Comparison of ENCODE assay signal across 11 cellular contexts in the genomic region with DNA sequence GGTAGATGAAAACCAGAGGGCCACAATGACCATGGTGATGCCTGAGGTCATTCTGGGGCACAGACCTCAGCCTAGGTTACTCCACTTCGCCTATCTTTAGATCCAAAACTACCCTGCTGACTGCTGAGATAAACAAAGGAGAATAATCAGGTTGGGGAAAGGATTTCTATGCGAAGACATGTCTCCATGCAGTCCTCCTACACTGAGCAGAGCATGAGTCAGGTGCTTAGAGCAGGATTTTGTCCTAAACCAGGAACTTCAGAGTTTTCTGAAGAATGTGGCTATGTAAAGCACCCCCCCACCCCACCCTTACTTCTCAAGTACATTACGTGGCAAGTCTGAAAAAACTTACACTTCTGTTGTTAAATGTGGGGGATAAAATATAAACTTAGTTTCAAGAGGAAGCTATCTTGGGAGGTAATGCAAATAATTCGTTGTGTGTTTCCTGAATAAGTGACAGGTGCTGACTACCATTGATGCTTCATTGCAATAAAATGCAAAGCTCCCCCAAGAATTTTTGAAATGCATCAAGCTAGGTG. TPM values are rescaled to one million over a fixed set of nuclear protein-coding genes. Genes with fewer than 3 reads are reported as not detected.
DNase-seq lines count a peak whose midpoint lies in the region; ATAC-seq, FAIRE-seq and TF ChIP-seq lines count a peak whose summit lies in the region.
"Had no signal": no experiment of that assay in that cellular context is flagged by ENCODE, and none has a peak within 500 bp of the region (broad histone marks: within the 10 kb centered on the region; RNA-seq: fewer than 3 reads in every experiment).

No MANE protein-coding gene starts in this region.

- peaks cover 43% of the 10 kb centered on the region for H3K4me1 Mint-ChIP-seq in activated CD4-positive, alpha-beta memory T cell treated with anti-CD3 and anti-CD28 coated beads for 36 hours (ENCODE audit: low read depth)
- peaks cover 21% of the 10 kb centered on the region for H3K4me1 Mint-ChIP-seq in activated CD4-positive, alpha-beta memory T cell treated with anti-CD3 and anti-CD28 coated beads, Interleukin-2, amount 10 ng/mL, durations not matched to agents 7 days and 5 days
- H3K4me1 Mint-ChIP-seq in neural progenitor cell: peaks cover 4% of the 10 kb centered on the region

- no peak for FAIRE-seq in HTR-8/SVneo (lab: Jason Lieb, UNC)
- FAIRE-seq: A204.1 had no signal

- H2AFZ ChIP-seq in neural progenitor cell (replicated peaks): no peak overlapping the region

- no peaks in the 10 kb centered on the region for H3F3A ChIP-seq in neural progenitor cell (ENCODE audit: low read depth)

- TF ChIP-seq CTCF in RWPE2 (IDR thresholded peaks at IDR 0.05; ENCODE audit: poor library complexity, severe bottlenecking) (no peak), neural progenitor cell (IDR thresholded peaks at IDR 0.05) (no peak)

- no peaks in the 10 kb centered on the region for H3K27me3 Mint-ChIP-seq in activated CD4-positive, alpha-beta memory T cell treated with anti-CD3 and anti-CD28 coated beads for 36 hours
- H3K27me3 Mint-ChIP-seq in activated CD4-positive, alpha-beta memory T cell treated with anti-CD3 and anti-CD28 coated beads, Interleukin-2, amount 10 ng/mL, durations not matched to agents 7 days and 5 days: no peaks in the 10 kb centered on the region
- H3K27me3 Mint-ChIP-seq in neural progenitor cell (ENCODE audit: insufficient read depth, low read depth): no peaks in the 10 kb centered on the region
- H3K27me3 Mint-ChIP-seq: activated CD8-positive, alpha-beta memory T cell treated with anti-CD3 and anti-CD28 coated beads, Interleukin-2, amount 10 ng/mL, durations not matched to agents 7 days and 5 days had no signal

- no peak for DNase-seq in activated CD4-positive, alpha-beta memory T cell treated with anti-CD3 and anti-CD28 coated beads for 36 hours
- DNase-seq in activated CD4-positive, alpha-beta memory T cell treated with anti-CD3 and anti-CD28 coated beads, Interleukin-2, amount 10 ng/mL, durations not matched to agents 7 days and 5 days: no peak
- DNase-seq in RWPE2 (ENCODE audit: low spot score) (no peak), GOT3 (lab: John Stamatoyannopoulos, UW) (no peak), HTR-8/SVneo (ENCODE audit: insufficient read length, low spot score) (no peak), mesenteric fat pad (ENCODE audit: low spot score) (no peak), neural progenitor cell (ENCODE audit: low spot score) (no peak)
- DNase-seq: activated CD8-positive, alpha-beta memory T cell treated with anti-CD3 and anti-CD28 coated beads, Interleukin-2, amount 10 ng/mL, durations not matched to agents 7 days and 5 days; pancreas had no signal

- no peak overlapping the region for H3K4me2 ChIP-seq in neural progenitor cell

- no peaks in the 10 kb centered on the region for H3K36me3 ChIP-seq in RWPE2 (ENCODE audit: low read depth)
- H3K36me3 ChIP-seq in neural progenitor cell: no peaks in the 10 kb centered on the region
- H3K36me3 ChIP-seq: pancreas had no signal

- H3K27ac Mint-ChIP-seq in activated CD4-positive, alpha-beta memory T cell treated with anti-CD3 and anti-CD28 coated beads for 36 hours: peak overlapping the region; percentile 34
- no peak overlapping the region for H3K27ac Mint-ChIP-seq in activated CD4-positive, alpha-beta memory T cell treated with anti-CD3 and anti-CD28 coated beads, Interleukin-2, amount 10 ng/mL, durations not matched to agents 7 days and 5 days
- no peak overlapping the region for H3K27ac Mint-ChIP-seq in neural progenitor cell
- H3K27ac Mint-ChIP-seq: activated CD8-positive, alpha-beta memory T cell treated with anti-CD3 and anti-CD28 coated beads, Interleukin-2, amount 10 ng/mL, durations not matched to agents 7 days and 5 days had no signal

- H3K4me3 ChIP-seq in RWPE2 (ENCODE audit: severe bottlenecking) (no peak overlapping the region), neural progenitor cell (no peak overlapping the region)
- H3K4me3 ChIP-seq: pancreas had no signal

- H3K9ac ChIP-seq in neural progenitor cell: no peak overlapping the region

- CTCF ChIA-PET in activated CD4-positive, alpha-beta memory T cell treated with anti-CD3 and anti-CD28 coated beads for 36 hours (lab: Charles Lee): interaction anchor here (0.6 kb wide), 1 partner anchor 82 kb away, joined by 3 read pairs; no protein-coding TSS in a partner anchor
- CTCF ChIA-PET in activated CD4-positive, alpha-beta memory T cell treated with anti-CD3 and anti-CD28 coated beads, Interleukin-2, amount 10 ng/mL, durations not matched to agents 7 days and 5 days (lab: Charles Lee): interaction anchor here (0.9 kb wide), 1 partner anchor 304 kb away, joined by 3 read pairs; the partner anchor contains the start of gene ERMP1

- no peak overlapping the region for H3K27ac ChIP-seq in RWPE2 (ENCODE audit: poor library complexity, severe bottlenecking)
- no peak overlapping the region for H3K27ac ChIP-seq in neural progenitor cell
- H3K27ac ChIP-seq: pancreas had no signal

- H3K4me3 Mint-ChIP-seq in activated CD4-positive, alpha-beta memory T cell treated with anti-CD3 and anti-CD28 coated beads for 36 hours: no peak overlapping the region
- no peak overlapping the region for H3K4me3 Mint-ChIP-seq in activated CD4-positive, alpha-beta memory T cell treated with anti-CD3 and anti-CD28 coated beads, Interleukin-2, amount 10 ng/mL, durations not matched to agents 7 days and 5 days
- H3K4me3 Mint-ChIP-seq in neural progenitor cell: no peak overlapping the region
- H3K4me3 Mint-ChIP-seq: activated CD8-positive, alpha-beta memory T cell treated with anti-CD3 and anti-CD28 coated beads, Interleukin-2, amount 10 ng/mL, durations not matched to agents 7 days and 5 days had no signal

- H3K79me2 ChIP-seq in neural progenitor cell (ENCODE audit: low read depth): no peaks in the 10 kb centered on the region

- H3K9me3 Mint-ChIP-seq in activated CD4-positive, alpha-beta memory T cell treated with anti-CD3 and anti-CD28 coated beads for 36 hours: no peaks in the 10 kb centered on the region
- H3K9me3 Mint-ChIP-seq in activated CD4-positive, alpha-beta memory T cell treated with anti-CD3 and anti-CD28 coated beads, Interleukin-2, amount 10 ng/mL, durations not matched to agents 7 days and 5 days: no peaks in the 10 kb centered on the region
- no peaks in the 10 kb centered on the region for H3K9me3 Mint-ChIP-seq in neural progenitor cell

- POLR2A ChIA-PET in activated CD4-positive, alpha-beta memory T cell treated with anti-CD3 and anti-CD28 coated beads for 36 hours (lab: Charles Lee): interaction anchor here (0.9 to 1.6 kb wide), 2 partner anchors 37 to 71 kb away, joined by 3 to 4 read pairs; no protein-coding TSS in a partner anchor
- POLR2A ChIA-PET in activated CD4-positive, alpha-beta memory T cell treated with anti-CD3 and anti-CD28 coated beads, Interleukin-2, amount 10 ng/mL, durations not matched to agents 7 days and 5 days (lab: Charles Lee): interaction anchor here (3.3 kb wide), 1 partner anchor 19 kb away, joined by 17 read pairs; the partner anchor contains the start of gene PDCD1LG2

- peaks cover 7% of the 10 kb centered on the region for H3K4me1 ChIP-seq in RWPE2 (ENCODE audit: insufficient read depth, poor library complexity, severe bottlenecking)
- H3K4me1 ChIP-seq in neural progenitor cell: no peaks in the 10 kb centered on the region
- H3K4me1 ChIP-seq: pancreas had no signal

- H3K9me3 ChIP-seq in RWPE2 (ENCODE audit: severe bottlenecking): no peaks in the 10 kb centered on the region
- no peaks in the 10 kb centered on the region for H3K9me3 ChIP-seq in neural progenitor cell (ENCODE audit: low read depth)
- H3K9me3 ChIP-seq: pancreas had no signal

- H4K20me1 ChIP-seq in neural progenitor cell (ENCODE audit: low read depth): no peaks in the 10 kb centered on the region

- no peaks in the 10 kb centered on the region for H3K36me3 Mint-ChIP-seq in activated CD4-positive, alpha-beta memory T cell treated with anti-CD3 and anti-CD28 coated beads for 36 hours
- peaks cover 10% of the 10 kb centered on the region for H3K36me3 Mint-ChIP-seq in activated CD4-positive, alpha-beta memory T cell treated with anti-CD3 and anti-CD28 coated beads, Interleukin-2, amount 10 ng/mL, durations not matched to agents 7 days and 5 days (ENCODE audit: low read depth)
- no peaks in the 10 kb centered on the region for H3K36me3 Mint-ChIP-seq in neural progenitor cell

- peak; percentile 57 for ATAC-seq in HG02870 (IDR thresholded peaks at IDR 0.05; ENCODE audit: unreplicated experiment)
- 0 out of 3 replicates have a peak, but pooled peaks have one; percentile 44 for ATAC-seq in RWPE2 (ENCODE audit: low read depth)
- ATAC-seq: activated CD8-positive, alpha-beta memory T cell treated with anti-CD3 and anti-CD28 coated beads, Interleukin-2, amount 10 ng/mL, durations not matched to agents 7 days and 5 days; pancreas had no signal

- intact Hi-C loops in activated CD4-positive, alpha-beta memory T cell treated with anti-CD3 and anti-CD28 coated beads for 36 hours (cut with micrococcal nuclease): no loop called here

- H3K27me3 ChIP-seq in RWPE2 (ENCODE audit: insufficient read depth, poor library complexity, severe bottlenecking): no peaks in the 10 kb centered on the region
- no peaks in the 10 kb centered on the region for H3K27me3 ChIP-seq in neural progenitor cell
- H3K27me3 ChIP-seq: pancreas had no signal

RNA-seq across cellular contexts. Expression of gene PDCD1LG2, which starts 19.4 kb away (rescaled TPM):
- total RNA-seq in activated CD4-positive, alpha-beta memory T cell treated with anti-CD3 and anti-CD28 coated beads for 36 hours: under 1 TPM; 0.73 to 0.83 TPM
- total RNA-seq in activated CD4-positive, alpha-beta memory T cell treated with anti-CD3 and anti-CD28 coated beads, Interleukin-2, amount 10 ng/mL, durations not matched to agents 7 days and 5 days: 1 to 10 TPM; 4.1 to 4.8 TPM
- 3.6 TPM for total RNA-seq in mesenteric fat pad
- not detected in 2 replicates for total RNA-seq in neural progenitor cell (ENCODE audit: low replicate concordance)
